Comparison of ENCODE assay signal across 10 cellular contexts in genomic region chr16:11128211-11129123, GRCh38.
DNase-seq lines count a peak whose midpoint lies in the region; TF ChIP-seq lines count a peak whose summit lies in the region.
"Had no signal": no experiment of that assay in that cellular context is flagged by ENCODE, and none has a peak within 500 bp of the region (broad histone marks: within the 10 kb centered on the region; RNA-seq: fewer than 3 reads in every experiment).

No MANE protein-coding gene starts in this region.

- intact Hi-C loops in sigmoid colon (cut with DNase I) = loop anchor here (5.0 kb wide), 1 partner anchor 36 kb away; no protein-coding TSS in a partner anchor

- H3K4me2 ChIP-seq in fibroblast of lung (ENCODE audit: extremely low read depth, insufficient read depth, low read length) = no peak overlapping the region

- peak; percentile 52 for DNase-seq in GF-D8 (lab: John Stamatoyannopoulos, UW)
- peak; percentile 54 to 86 for DNase-seq in fibroblast of lung (ENCODE audit: low read depth in 2 of 2)
- peak; percentile 70 for DNase-seq in sigmoid colon
- no peak for DNase-seq in stimulated activated naive CD4-positive, alpha-beta T cell (lab: John Stamatoyannopoulos, UW)
- no peak for DNase-seq in stimulated activated CD4-positive, alpha-beta T cell treated with anti-CD3 and anti-CD28 coated beads, Interleukin-1b, Interleukin-23, amount 100 ng/mL, for 48 hours
- DNase-seq in NCI-H146 (lab: John Stamatoyannopoulos, UW) = no peak
- no peak for DNase-seq in NK-92 treated with Interleukin-12 subunit alpha and Interleukin-12 subunit beta, amount 100 ng/mL, for 24 hours (lab: John Stamatoyannopoulos, UW)
- DNase-seq: activated CD4-positive, alpha-beta T cell treated with anti-CD3 and anti-CD28 coated beads, Interleukin-2, amount 50 U/mL, for 48 hours; KG1 had no signal

- peak overlapping the region; percentile 87 for H3K27ac Mint-ChIP-seq in T-helper 1 cell treated with Interleukin-12 subunit alpha and Interleukin-12 subunit beta and Interleukin-4 antibody, amounts not matched to agents 30 μg/mL and 1 μg/mL, for 36 hours

- H3K79me2 ChIP-seq in fibroblast of lung (ENCODE audit: control insufficient read depth, insufficient read depth, low read length) = no peaks in the 10 kb centered on the region

- H3K36me3 ChIP-seq in fibroblast of lung (ENCODE audit: control insufficient read depth, insufficient read depth, low read length) (peaks cover 5% of the 10 kb centered on the region), sigmoid colon (peaks cover 0 to 33% (median 3%) of the 10 kb centered on the region in 4 donors)

- no peaks in the 10 kb centered on the region for H3K27me3 Mint-ChIP-seq in T-helper 1 cell treated with Interleukin-12 subunit alpha and Interleukin-12 subunit beta and Interleukin-4 antibody, amounts not matched to agents 30 μg/mL and 1 μg/mL, for 36 hours (ENCODE audit: low read depth)

- H3K9ac ChIP-seq in fibroblast of lung (ENCODE audit: insufficient read depth, low read length) = no peak overlapping the region

- H3K4me3 ChIP-seq in fibroblast of lung (replicated peaks in 1 of 4; ENCODE audit: control extremely low read depth in 1 of 4, insufficient read depth in 1 of 4, low read depth in 3 of 4, low read length in 4 of 4) (no peak overlapping the region), sigmoid colon (no peak overlapping the region)

- TF ChIP-seq EP300 in sigmoid colon (IDR thresholded peaks at IDR 0.05) = no peak

- TF ChIP-seq CTCF in fibroblast of lung (conservative IDR thresholded peaks at IDR 0.05 in 1 of 2, IDR thresholded peaks at IDR 0.05 in 1 of 2; ENCODE audit: low read depth in 1 of 2, low read length in 2 of 2) = no peak
- no peak for TF ChIP-seq CTCF in sigmoid colon (IDR thresholded peaks at IDR 0.05)

- peaks cover 48% of the 10 kb centered on the region for H3K36me3 Mint-ChIP-seq in T-helper 1 cell treated with Interleukin-12 subunit alpha and Interleukin-12 subunit beta and Interleukin-4 antibody, amounts not matched to agents 30 μg/mL and 1 μg/mL, for 36 hours (ENCODE audit: low read depth)

- H3K27me3 ChIP-seq in fibroblast of lung (ENCODE audit: control insufficient read depth, insufficient read depth, low read length) (no peaks in the 10 kb centered on the region), sigmoid colon (no peaks in the 10 kb centered on the region)

- peaks cover 53% of the 10 kb centered on the region for H3K4me1 Mint-ChIP-seq in T-helper 1 cell treated with Interleukin-12 subunit alpha and Interleukin-12 subunit beta and Interleukin-4 antibody, amounts not matched to agents 30 μg/mL and 1 μg/mL, for 36 hours (ENCODE audit: low read depth)

- H2AFZ ChIP-seq in fibroblast of lung (ENCODE audit: low read length) = no peak overlapping the region

- H3K9me3 Mint-ChIP-seq in T-helper 1 cell treated with Interleukin-12 subunit alpha and Interleukin-12 subunit beta and Interleukin-4 antibody, amounts not matched to agents 30 μg/mL and 1 μg/mL, for 36 hours = no peaks in the 10 kb centered on the region

- 74 to 90% methylated on average over 9 of the region's 9 CpGs for WGBS in sigmoid colon, 2 donors

- H3K9me3 ChIP-seq in fibroblast of lung (ENCODE audit: control insufficient read depth, insufficient read depth, low read depth, low read length) (no peaks in the 10 kb centered on the region), sigmoid colon (no peaks in the 10 kb centered on the region)

- no peaks in the 10 kb centered on the region for H4K20me1 ChIP-seq in fibroblast of lung (ENCODE audit: control insufficient read depth, extremely low read depth, insufficient read depth, low read length)

- H3K4me1 ChIP-seq in fibroblast of lung (ENCODE audit: control insufficient read depth, extremely low read depth, insufficient read depth, low read length) (peaks cover 18% of the 10 kb centered on the region), sigmoid colon (peaks cover 0 to 64% (median 61%) of the 10 kb centered on the region in 4 donors)

- TF ChIP-seq POLR2A in sigmoid colon (IDR thresholded peaks at IDR 0.05) = no peak

- H3K4me3 Mint-ChIP-seq in T-helper 1 cell treated with Interleukin-12 subunit alpha and Interleukin-12 subunit beta and Interleukin-4 antibody, amounts not matched to agents 30 μg/mL and 1 μg/mL, for 36 hours = peak overlapping the region; percentile 36

- H3K27ac ChIP-seq in fibroblast of lung (ENCODE audit: insufficient read depth, low read length) (peak overlapping the region; percentile 71), sigmoid colon (peak overlapping the region; percentile 68 to 86 (median 82))

Comparison
In these comparisons a context has a peak if more than half of its experiments do, and no peak if none do; other contexts are left out.
1. DNase-seq: peak in GF-D8 (single experiment), fibroblast of lung (2 of 2) and sigmoid colon (single experiment); none in stimulated activated naive CD4-positive, alpha-beta T cell (0 of 6), stimulated activated CD4-positive, alpha-beta T cell treated with anti-CD3 and anti-CD28 coated beads, Interleukin-1b, Interleukin-23, amount 100 ng/mL, for 48 hours (single experiment), NCI-H146 (single experiment) and NK-92 treated with Interleukin-12 subunit alpha and Interleukin-12 subunit beta, amount 100 ng/mL, for 24 hours (single experiment).